In the genomic region with DNA sequence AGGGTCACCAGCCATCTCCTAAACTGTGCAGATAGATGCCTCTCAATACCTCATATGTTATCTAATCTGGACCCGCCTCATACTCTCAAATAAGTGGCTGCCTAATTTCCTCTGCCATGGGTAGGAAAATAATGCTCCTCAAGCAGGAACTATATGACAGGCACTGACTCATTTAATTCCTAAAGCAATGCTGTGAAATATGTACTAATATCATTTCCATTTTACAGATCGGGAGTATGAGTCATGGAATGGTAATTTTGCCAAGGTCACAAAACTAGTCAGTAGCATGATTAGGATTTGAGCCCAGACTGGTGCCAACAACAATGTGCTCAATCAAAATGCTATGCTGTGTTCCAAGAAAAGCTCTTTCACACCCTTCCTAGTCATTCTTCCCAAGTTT, we compare ENCODE assay signal across 24 cellular contexts. TPM values are rescaled to one million over a fixed set of nuclear protein-coding genes. Genes with fewer than 3 reads are reported as not detected.
DNase-seq lines count a peak whose midpoint lies in the region; ATAC-seq, FAIRE-seq and TF ChIP-seq lines count a peak whose summit lies in the region.
"Had no signal": no experiment of that assay in that cellular context is flagged by ENCODE, and none has a peak within 500 bp of the region (broad histone marks: within the 10 kb centered on the region; RNA-seq: fewer than 3 reads in every experiment).

No MANE protein-coding gene starts in this region.

- H3K9me3 ChIP-seq in astrocyte (ENCODE audit: insufficient read depth, low read depth, low read length) (no peaks in the 10 kb centered on the region), testis (no peaks in the 10 kb centered on the region), psoas muscle (peaks cover 5% of the 10 kb centered on the region)
- H3K9me3 ChIP-seq: esophagus squamous epithelium, left lung, upper lobe of left lung had no signal

- peak overlapping the region; percentile 8 for H3K4me2 ChIP-seq in astrocyte (ENCODE audit: low read length)
- H3K4me2 ChIP-seq: KMS-11 had no signal

- H3K36me3 ChIP-seq in astrocyte (ENCODE audit: insufficient read depth, low read length): no peaks in the 10 kb centered on the region
- H3K36me3 ChIP-seq in testis (ENCODE audit: low read depth, missing control alignments): no peaks in the 10 kb centered on the region
- H3K36me3 ChIP-seq in psoas muscle (ENCODE audit: insufficient read depth in 1 of 2, low read depth in 1 of 2): no peaks in the 10 kb centered on the region
- H3K36me3 ChIP-seq: esophagus squamous epithelium, left lung, upper lobe of left lung had no signal

- H3K4me1 ChIP-seq in astrocyte (ENCODE audit: insufficient read depth, low read length) (no peaks in the 10 kb centered on the region), testis (no peaks in the 10 kb centered on the region), psoas muscle (no peaks in the 10 kb centered on the region)
- H3K4me1 ChIP-seq: left lung, upper lobe of left lung had no signal

- no peaks in the 10 kb centered on the region for H3K27me3 ChIP-seq in astrocyte (ENCODE audit: insufficient read depth, low read length)
- H3K27me3 ChIP-seq in testis: no peaks in the 10 kb centered on the region
- peaks cover 0 to 38% (median 0%) of the 10 kb centered on the region in 3 donors for H3K27me3 ChIP-seq in psoas muscle (ENCODE audit: insufficient read depth in 3 of 3, low read length in 2 of 3)
- H3K27me3 ChIP-seq: upper lobe of left lung had no signal

- intact Hi-C loops in activated naive CD4-positive, alpha-beta T cell treated with anti-CD3 and anti-CD28 coated beads for 36 hours (cut with micrococcal nuclease): loop anchor here (1.0 kb wide), 1 partner anchor 309 kb away; no protein-coding TSS in a partner anchor
- intact Hi-C loops in testis (cut with DNase I; ENCODE audit: low total_unique reads) (no loop called here), psoas muscle (cut with DNase I) (no loop called here)
- intact Hi-C loops in activated T-helper 1 cell treated with anti-CD3 and anti-CD28 coated beads, Interleukin-12 subunit alpha, Interleukin-12 subunit beta, Interleukin-2, Interleukin-4 antibody, amounts not matched to agents 30 ng/mL and 10 ng/mL and 1 ng/mL, durations not matched to agents 14 hours and 24 hours and 36 hours (cut with micrococcal nuclease): no loop called here

- H3K4me1 Mint-ChIP-seq in activated naive CD4-positive, alpha-beta T cell treated with anti-CD3 and anti-CD28 coated beads for 36 hours (ENCODE audit: low read depth): peaks cover 19% of the 10 kb centered on the region
- peaks cover 2% of the 10 kb centered on the region for H3K4me1 Mint-ChIP-seq in astrocyte (ENCODE audit: low read depth, unreplicated experiment)
- peaks cover 25% of the 10 kb centered on the region for H3K4me1 Mint-ChIP-seq in activated T-helper 1 cell treated with anti-CD3 and anti-CD28 coated beads, Interleukin-12 subunit alpha, Interleukin-12 subunit beta, Interleukin-2, Interleukin-4 antibody, amounts not matched to agents 30 ng/mL and 10 ng/mL and 1 ng/mL, durations not matched to agents 14 hours and 24 hours and 36 hours (ENCODE audit: low read depth)

- no peaks in the 10 kb centered on the region for H3K36me3 Mint-ChIP-seq in activated naive CD4-positive, alpha-beta T cell treated with anti-CD3 and anti-CD28 coated beads for 36 hours (ENCODE audit: low read depth)
- no peaks in the 10 kb centered on the region for H3K36me3 Mint-ChIP-seq in astrocyte (ENCODE audit: low read depth, unreplicated experiment)
- no peaks in the 10 kb centered on the region for H3K36me3 Mint-ChIP-seq in activated T-helper 1 cell treated with anti-CD3 and anti-CD28 coated beads, Interleukin-12 subunit alpha, Interleukin-12 subunit beta, Interleukin-2, Interleukin-4 antibody, amounts not matched to agents 30 ng/mL and 10 ng/mL and 1 ng/mL, durations not matched to agents 14 hours and 24 hours and 36 hours (ENCODE audit: low read depth)
- H3K36me3 Mint-ChIP-seq: CD4-positive, CD25-positive, alpha-beta regulatory T cell had no signal

- ATAC-seq in psoas muscle: no peak
- ATAC-seq: left lung had no signal

- no peak for DNase-seq in activated naive CD4-positive, alpha-beta T cell treated with anti-CD3 and anti-CD28 coated beads for 36 hours
- DNase-seq in activated naive CD4-positive, alpha-beta T cell treated with anti-CD3 and anti-CD28 coated beads, Interleukin-2, amount 50 U/mL, for 16 hours: no peak
- DNase-seq in astrocyte (ENCODE audit: low read depth) (peak; percentile 4), fibroblast of peridontal ligament (ENCODE audit: extremely low read depth) (peak; percentile 0), testis (peak; percentile 37), SK-N-DZ (ENCODE audit: low spot score) (no peak), psoas muscle (no peak)
- no peak for DNase-seq in activated T-helper 1 cell treated with anti-CD3 and anti-CD28 coated beads, Interleukin-12 subunit alpha, Interleukin-12 subunit beta, Interleukin-2, Interleukin-4 antibody, amounts not matched to agents 30 ng/mL and 10 ng/mL and 1 ng/mL, durations not matched to agents 14 hours and 24 hours and 36 hours (ENCODE audit: low spot score)
- DNase-seq: activated effector memory CD4-positive, alpha-beta T cell treated with anti-CD3 and anti-CD28 coated beads, Interleukin-2, amount 50 U/mL, for 16 hours; aorta; CD4-positive, CD25-positive, alpha-beta regulatory T cell; dorsolateral prefrontal cortex; esophagus squamous epithelium; left lung; NCI-H1417 treated with DMSO at 0.1 percent for 48 hours; NCI-H345; NK-92 treated with Interleukin-12 subunit alpha and Interleukin-12 subunit beta, amount 100 ng/mL, for 24 hours; posterior cingulate gyrus; Right ventricle myocardium superior; stimulated activated naive CD4-positive, alpha-beta T cell treated with Interleukin-2 at 50 U/mL for 16 hours; upper lobe of left lung had no signal

- no peaks in the 10 kb centered on the region for H3K79me2 ChIP-seq in astrocyte (ENCODE audit: insufficient read depth, low read length)

- no peak overlapping the region for H3K4me3 Mint-ChIP-seq in activated naive CD4-positive, alpha-beta T cell treated with anti-CD3 and anti-CD28 coated beads for 36 hours
- no peak overlapping the region for H3K4me3 Mint-ChIP-seq in astrocyte (ENCODE audit: unreplicated experiment)
- H3K4me3 Mint-ChIP-seq in activated T-helper 1 cell treated with anti-CD3 and anti-CD28 coated beads, Interleukin-12 subunit alpha, Interleukin-12 subunit beta, Interleukin-2, Interleukin-4 antibody, amounts not matched to agents 30 ng/mL and 10 ng/mL and 1 ng/mL, durations not matched to agents 14 hours and 24 hours and 36 hours: no peak overlapping the region
- H3K4me3 Mint-ChIP-seq: CD4-positive, CD25-positive, alpha-beta regulatory T cell; T-helper 1 cell treated with Interleukin-12 subunit alpha and Interleukin-12 subunit beta and Interleukin-4 antibody, amounts not matched to agents 30 μg/mL and 1 μg/mL, for 36 hours had no signal

- peak overlapping the region; percentile 24 for H3K27ac Mint-ChIP-seq in activated naive CD4-positive, alpha-beta T cell treated with anti-CD3 and anti-CD28 coated beads for 36 hours
- H3K27ac Mint-ChIP-seq in astrocyte (ENCODE audit: unreplicated experiment): no peak overlapping the region
- no peak overlapping the region for H3K27ac Mint-ChIP-seq in activated T-helper 1 cell treated with anti-CD3 and anti-CD28 coated beads, Interleukin-12 subunit alpha, Interleukin-12 subunit beta, Interleukin-2, Interleukin-4 antibody, amounts not matched to agents 30 ng/mL and 10 ng/mL and 1 ng/mL, durations not matched to agents 14 hours and 24 hours and 36 hours
- H3K27ac Mint-ChIP-seq: CD4-positive, CD25-positive, alpha-beta regulatory T cell; T-helper 1 cell treated with Interleukin-12 subunit alpha and Interleukin-12 subunit beta and Interleukin-4 antibody, amounts not matched to agents 30 μg/mL and 1 μg/mL, for 36 hours had no signal

- H3K27me3 Mint-ChIP-seq in activated naive CD4-positive, alpha-beta T cell treated with anti-CD3 and anti-CD28 coated beads for 36 hours (ENCODE audit: low read depth): peaks cover 5% of the 10 kb centered on the region
- peaks cover 20% of the 10 kb centered on the region for H3K27me3 Mint-ChIP-seq in astrocyte (ENCODE audit: low read depth, unreplicated experiment)
- H3K27me3 Mint-ChIP-seq in activated T-helper 1 cell treated with anti-CD3 and anti-CD28 coated beads, Interleukin-12 subunit alpha, Interleukin-12 subunit beta, Interleukin-2, Interleukin-4 antibody, amounts not matched to agents 30 ng/mL and 10 ng/mL and 1 ng/mL, durations not matched to agents 14 hours and 24 hours and 36 hours (ENCODE audit: insufficient read depth): peaks cover 2% of the 10 kb centered on the region

- 26 to 82% methylated on average over 1 to 2 of the region's 2 CpGs for WGBS in testis, 2 donors
- WGBS in psoas muscle, 3 donors: 41 to 66% (median 48%) methylated on average over 2 of the region's 2 CpGs

- TF ChIP-seq CTCF in astrocyte (IDR thresholded peaks at IDR 0.05; ENCODE audit: insufficient read depth, low read depth, low read length) (no peak), testis (IDR thresholded peaks at IDR 0.05) (no peak), psoas muscle (IDR thresholded peaks at IDR 0.05) (no peak)

- H3K27ac ChIP-seq in astrocyte (ENCODE audit: low read depth, low read length): no peak overlapping the region
- no peak overlapping the region for H3K27ac ChIP-seq in testis
- H3K27ac ChIP-seq in psoas muscle: no peak overlapping the region
- H3K27ac ChIP-seq: 22Rv1, dorsolateral prefrontal cortex, KMS-11, upper lobe of left lung had no signal

- no peaks in the 10 kb centered on the region for H3K9me3 Mint-ChIP-seq in activated naive CD4-positive, alpha-beta T cell treated with anti-CD3 and anti-CD28 coated beads for 36 hours
- H3K9me3 Mint-ChIP-seq in astrocyte (ENCODE audit: unreplicated experiment): no peaks in the 10 kb centered on the region
- no peaks in the 10 kb centered on the region for H3K9me3 Mint-ChIP-seq in activated T-helper 1 cell treated with anti-CD3 and anti-CD28 coated beads, Interleukin-12 subunit alpha, Interleukin-12 subunit beta, Interleukin-2, Interleukin-4 antibody, amounts not matched to agents 30 ng/mL and 10 ng/mL and 1 ng/mL, durations not matched to agents 14 hours and 24 hours and 36 hours
- H3K9me3 Mint-ChIP-seq: T-helper 1 cell treated with Interleukin-12 subunit alpha and Interleukin-12 subunit beta and Interleukin-4 antibody, amounts not matched to agents 30 μg/mL and 1 μg/mL, for 36 hours had no signal

- no peak overlapping the region for H3K4me3 ChIP-seq in astrocyte (ENCODE audit: insufficient read depth, low read depth, low read length)
- no peak overlapping the region for H3K4me3 ChIP-seq in testis
- H3K4me3 ChIP-seq in psoas muscle: no peak overlapping the region
- H3K4me3 ChIP-seq: dorsolateral prefrontal cortex, esophagus squamous epithelium, left lung, upper lobe of left lung had no signal

- peak; percentile 78 for FAIRE-seq in astrocyte (lab: Jason Lieb, UNC)

- H4K20me1 ChIP-seq in astrocyte (ENCODE audit: insufficient read depth, low read length): no peaks in the 10 kb centered on the region

- CTCF ChIA-PET in activated naive CD4-positive, alpha-beta T cell treated with anti-CD3 and anti-CD28 coated beads for 36 hours (lab: Charles Lee): no interaction called here

- TF ChIP-seq POLR2A in testis (IDR thresholded peaks at IDR 0.05): no peak

- no peak overlapping the region for H3K9ac ChIP-seq in astrocyte (ENCODE audit: low read length)
- H3K9ac ChIP-seq: KMS-11 had no signal

- no peak overlapping the region for H2AFZ ChIP-seq in astrocyte (ENCODE audit: low read depth, low read length)

RNA-seq across cellular contexts. Expression of a gene that starts 3.0 kb away (rescaled TPM):
- 10 to 100 TPM; 14.8 to 14.9 TPM for total RNA-seq in activated naive CD4-positive, alpha-beta T cell treated with anti-CD3 and anti-CD28 coated beads for 36 hours
- total RNA-seq in astrocyte: 3.9 and 4.2 TPM in 2 replicates
- 10 to 100 TPM; 55.6 to 66.8 TPM for total RNA-seq in testis
- polyA plus RNA-seq in testis (ENCODE audit: insufficient read depth, low read depth, low replicate concordance): 41.4 TPM
- total RNA-seq in activated T-helper 1 cell treated with anti-CD3 and anti-CD28 coated beads, Interleukin-12 subunit alpha, Interleukin-12 subunit beta, Interleukin-2, Interleukin-4 antibody, amounts not matched to agents 30 ng/mL and 10 ng/mL and 1 ng/mL, durations not matched to agents 14 hours and 24 hours and 36 hours: 10.3 and 11.8 TPM in 2 replicates
- 12.3 and 12.6 TPM in 2 replicates for polyA plus RNA-seq in SK-N-DZ (2014; cell fraction: cytosol; rRNA removed)
- 4.2 and 7.1 TPM in 2 replicates for polyA plus RNA-seq in SK-N-DZ (2014; cell fraction: nucleus; rRNA removed)
- 1 to 10 TPM; 1.2 to 2.6 (median 2.1) TPM for total RNA-seq in psoas muscle
- 1 to 10 TPM; 2.0 to 4.4 (median 2.8) TPM for polyA plus RNA-seq in psoas muscle

RNA-seq across cellular contexts. Expression of a gene that starts 51.7 kb away (rescaled TPM):
- not detected for total RNA-seq in activated naive CD4-positive, alpha-beta T cell treated with anti-CD3 and anti-CD28 coated beads for 36 hours
- total RNA-seq in astrocyte (not detected in 2 replicates), testis (under 1 TPM; 0.55 to 0.56 TPM), psoas muscle (not detected)
- polyA plus RNA-seq in testis (ENCODE audit: insufficient read depth, low read depth, low replicate concordance) (0.32 TPM), psoas muscle (not detected)
- total RNA-seq in activated T-helper 1 cell treated with anti-CD3 and anti-CD28 coated beads, Interleukin-12 subunit alpha, Interleukin-12 subunit beta, Interleukin-2, Interleukin-4 antibody, amounts not matched to agents 30 ng/mL and 10 ng/mL and 1 ng/mL, durations not matched to agents 14 hours and 24 hours and 36 hours: not detected in 2 replicates
- not detected in 2 replicates for polyA plus RNA-seq in SK-N-DZ (2014; cell fraction: cytosol; rRNA removed)
- not detected in 2 replicates for polyA plus RNA-seq in SK-N-DZ (2014; cell fraction: nucleus; rRNA removed)
- total RNA-seq: CD4-positive, CD25-positive, alpha-beta regulatory T cell; esophagus squamous epithelium; Right ventricle myocardium superior had no signal
- polyA plus RNA-seq: aorta; CD4-positive, CD25-positive, alpha-beta regulatory T cell had no signal

Comparison
In these comparisons a context has a peak if more than half of its experiments do, and no peak if none do; other contexts are left out.
1. DNase-seq: peak in astrocyte (single experiment), fibroblast of peridontal ligament (single experiment) and testis (single experiment); none in activated naive CD4-positive, alpha-beta T cell treated with anti-CD3 and anti-CD28 coated beads for 36 hours (single experiment), activated naive CD4-positive, alpha-beta T cell treated with anti-CD3 and anti-CD28 coated beads, Interleukin-2, amount 50 U/mL, for 16 hours (single experiment), activated T-helper 1 cell treated with anti-CD3 and anti-CD28 coated beads, Interleukin-12 subunit alpha, Interleukin-12 subunit beta, Interleukin-2, Interleukin-4 antibody, amounts not matched to agents 30 ng/mL and 10 ng/mL and 1 ng/mL, durations not matched to agents 14 hours and 24 hours and 36 hours (single experiment), SK-N-DZ (single experiment) and psoas muscle (0 of 2).